Comparison of ENCODE assay signal across 12 cellular contexts in genomic region chr4:123417813-123418212, GRCh38. TPM values are rescaled to one million over a fixed set of nuclear protein-coding genes. Genes with fewer than 3 reads are reported as not detected.
DNase-seq lines count a peak whose midpoint lies in the region.
"Had no signal": no experiment of that assay in that cellular context is flagged by ENCODE, and none has a peak within 500 bp of the region (broad histone marks: within the 10 kb centered on the region; RNA-seq: fewer than 3 reads in every experiment).

No MANE protein-coding gene starts in this region.

- peak overlapping the region; percentile 42 to 86 (median 67); a peak in 20 of 22 replicates for H3K4me2 ChIP-seq in BLaER1 treated with 17β-estradiol and CSF1 and Interleukin-3, amounts not matched to agents 10 nM and 100 nM

- peaks cover 0 to 16% (median 0%) of the 10 kb centered on the region in 11 experiments; a peak in 2 of 22 replicates for H3K27me3 ChIP-seq in BLaER1 treated with 17β-estradiol and CSF1 and Interleukin-3, amounts not matched to agents 10 nM and 100 nM
- H3K27me3 ChIP-seq in HUES6 (ENCODE audit: control insufficient read depth, insufficient read depth, low read length) = no peaks in the 10 kb centered on the region
- H3K27me3 ChIP-seq in adipocyte (replicated peaks; ENCODE audit: control insufficient read depth, insufficient read depth, low read length) = no peaks in the 10 kb centered on the region
- no peaks in the 10 kb centered on the region for H3K27me3 ChIP-seq in muscle layer of duodenum (ENCODE audit: low read depth, low read length)
- H3K27me3 ChIP-seq: neutrophil had no signal

- DNase-seq in adipocyte (ENCODE audit: low read depth) (no peak), hippocampal formation (lab: John Stamatoyannopoulos, UW) (no peak), cortex of kidney (lab: John Stamatoyannopoulos, UW) (no peak), mucosa of gallbladder (ENCODE audit: low spot score) (no peak)
- DNase-seq in NK-92 treated with Interleukin-12 subunit alpha and Interleukin-12 subunit beta, amount 100 ng/mL, for 24 hours (lab: John Stamatoyannopoulos, UW) = no peak
- DNase-seq: activated T-cell treated with anti-CD3 and anti-CD28 coated beads, Interleukin-2, amount 50 U/mL, for 24 hours had no signal

- peak overlapping the region in 8 of 11 experiments; percentile 74 to 90 (median 82); a peak in 16 of 22 replicates for H3K27ac ChIP-seq in BLaER1 treated with 17β-estradiol and CSF1 and Interleukin-3, amounts not matched to agents 10 nM and 100 nM
- H3K27ac ChIP-seq in HUES6 (ENCODE audit: low read depth, low read length) (peak overlapping the region; percentile 92), muscle layer of duodenum (ENCODE audit: low read length) (peak overlapping the region; percentile 50)

- no peak overlapping the region for H3K4me3 ChIP-seq in BLaER1 treated with 17β-estradiol and CSF1 and Interleukin-3, amounts not matched to agents 10 nM and 100 nM
- H3K4me3 ChIP-seq in HUES6 (ENCODE audit: low read depth, low read length) = peak overlapping the region; percentile 33; the same call in 1 of the 2 replicates
- peak overlapping the region; percentile 51 for H3K4me3 ChIP-seq in adipocyte (ENCODE audit: low read length)
- H3K4me3 ChIP-seq in muscle layer of duodenum (ENCODE audit: low read depth in 1 of 2, low read length in 2 of 2) = no peak overlapping the region
- H3K4me3 ChIP-seq: GM12878 had no signal

- H3K36me3 ChIP-seq in BLaER1 treated with 17β-estradiol and CSF1 and Interleukin-3, amounts not matched to agents 10 nM and 100 nM = no peaks in the 10 kb centered on the region
- H3K36me3 ChIP-seq in HUES6 (ENCODE audit: control insufficient read depth, insufficient read depth, low read length) (no peaks in the 10 kb centered on the region), adipocyte (ENCODE audit: control insufficient read depth, insufficient read depth, low read length, severe bottlenecking) (no peaks in the 10 kb centered on the region), muscle layer of duodenum (ENCODE audit: control insufficient read depth in 1 of 2, insufficient read depth in 2 of 2, low read length in 2 of 2) (no peaks in the 10 kb centered on the region)
- H3K36me3 ChIP-seq: neutrophil had no signal

- no peaks in the 10 kb centered on the region for H4K20me1 ChIP-seq in BLaER1 treated with 17β-estradiol and CSF1 and Interleukin-3, amounts not matched to agents 10 nM and 100 nM

- peaks cover 0 to 20% (median 6%) of the 10 kb centered on the region in 11 experiments; a peak in 7 of 22 replicates for H3K9me3 ChIP-seq in BLaER1 treated with 17β-estradiol and CSF1 and Interleukin-3, amounts not matched to agents 10 nM and 100 nM (replicated peaks in 1 of 11)
- H3K9me3 ChIP-seq in HUES6 (ENCODE audit: control insufficient read depth, insufficient read depth, low read depth, low read length) (no peaks in the 10 kb centered on the region), adipocyte (ENCODE audit: control insufficient read depth, low read length) (no peaks in the 10 kb centered on the region), muscle layer of duodenum (ENCODE audit: control insufficient read depth in 1 of 2, low read length in 2 of 2) (no peaks in the 10 kb centered on the region)
- H3K9me3 ChIP-seq: Caco-2, neutrophil had no signal

- H3K9ac ChIP-seq in BLaER1 treated with 17β-estradiol and CSF1 and Interleukin-3, amounts not matched to agents 10 nM and 100 nM = peak overlapping the region in 5 of 11 experiments; percentile 39 to 68 (median 50); a peak in 8 of 22 replicates
- H3K9ac ChIP-seq in HUES6 (ENCODE audit: low read length) (peak overlapping the region; percentile 36), adipocyte (ENCODE audit: low read length) (peak overlapping the region; percentile 45)

- peaks cover 43 to 94% (median 81%) of the 10 kb centered on the region in 10 experiments for H3K4me1 ChIP-seq in BLaER1 treated with 17β-estradiol and CSF1 and Interleukin-3, amounts not matched to agents 10 nM and 100 nM
- H3K4me1 ChIP-seq in HUES6 (ENCODE audit: control insufficient read depth, insufficient read depth, low read length) (peaks cover 38% of the 10 kb centered on the region), adipocyte (ENCODE audit: control insufficient read depth, insufficient read depth, low read length) (peaks cover 27% of the 10 kb centered on the region), muscle layer of duodenum (ENCODE audit: control insufficient read depth in 1 of 2, insufficient read depth in 2 of 2, low read length in 2 of 2) (peaks cover 5% of the 10 kb centered on the region in 2 donors)

RNA-seq across cellular contexts. Expression of gene SPRY1, which starts 21.2 kb away (rescaled TPM):
- 93.2 TPM for total RNA-seq in mucosa of gallbladder

Comparison
In these comparisons a context has a peak if more than half of its experiments do, and no peak if none do; other contexts are left out.
1. H3K4me3 ChIP-seq: peak in HUES6 (single experiment) and adipocyte (single experiment); none in BLaER1 treated with 17β-estradiol and CSF1 and Interleukin-3, amounts not matched to agents 10 nM and 100 nM (0 of 10) and muscle layer of duodenum (0 of 2).
2. Peak in every context shown above with its lines, with median percentiles within 50 percentile points of each other: H3K27ac ChIP-seq.